In genomic region chr1:94541175-94542087, GRCh38 we compare ENCODE assay signal across 1 cellular context.
TF ChIP-seq lines count a peak whose summit lies in the region.

TSS of gene F3 (minus strand) at chr1:94541759. CDS start at chr1:94541636, 123 bp downstream.

TF ChIP-seq in K562, 482 proteins besides CTCF, POLR2A, EP300 and RAD21 (continued from another document):
- TF ChIP-seq ZNF212 (CRISPR knock-in tag; IDR thresholded peaks at IDR 0.05): no peak
- TF ChIP-seq FOXA3 (CRISPR knock-in tag; conservative IDR thresholded peaks at IDR 0.05 in 1 of 2, IDR thresholded peaks at IDR 0.05 in 1 of 2): no peak
- no peak for TF ChIP-seq CHCHD3 (CRISPR knock-in tag; IDR thresholded peaks at IDR 0.05)
- TF ChIP-seq MEIS2 (IDR thresholded peaks at IDR 0.05; ENCODE audit: partially characterized antibody): no peak
- peak; percentile 62 for TF ChIP-seq ZBTB33 (CRISPR knock-in tag; IDR thresholded peaks at IDR 0.05)
- peak; percentile 91 for TF ChIP-seq ATF3 (IDR thresholded peaks at IDR 0.05)
- TF ChIP-seq ATF3 (CRISPR knock-in tag; conservative IDR thresholded peaks at IDR 0.05): no peak
- TF ChIP-seq ZBTB40 (IDR thresholded peaks at IDR 0.05): no peak
- no peak for TF ChIP-seq ZBTB40 (CRISPR knock-in tag; IDR thresholded peaks at IDR 0.05)
- peak; percentile 56 for TF ChIP-seq SMARCA4 (IDR thresholded peaks at IDR 0.05)
- no peak for TF ChIP-seq MAX (CRISPR knock-in tag; IDR thresholded peaks at IDR 0.05)
TF ChIP-seq in K562: peak in this region for 13.
